Comparison of ENCODE assay signal across 1 cellular context in the genomic region with DNA sequence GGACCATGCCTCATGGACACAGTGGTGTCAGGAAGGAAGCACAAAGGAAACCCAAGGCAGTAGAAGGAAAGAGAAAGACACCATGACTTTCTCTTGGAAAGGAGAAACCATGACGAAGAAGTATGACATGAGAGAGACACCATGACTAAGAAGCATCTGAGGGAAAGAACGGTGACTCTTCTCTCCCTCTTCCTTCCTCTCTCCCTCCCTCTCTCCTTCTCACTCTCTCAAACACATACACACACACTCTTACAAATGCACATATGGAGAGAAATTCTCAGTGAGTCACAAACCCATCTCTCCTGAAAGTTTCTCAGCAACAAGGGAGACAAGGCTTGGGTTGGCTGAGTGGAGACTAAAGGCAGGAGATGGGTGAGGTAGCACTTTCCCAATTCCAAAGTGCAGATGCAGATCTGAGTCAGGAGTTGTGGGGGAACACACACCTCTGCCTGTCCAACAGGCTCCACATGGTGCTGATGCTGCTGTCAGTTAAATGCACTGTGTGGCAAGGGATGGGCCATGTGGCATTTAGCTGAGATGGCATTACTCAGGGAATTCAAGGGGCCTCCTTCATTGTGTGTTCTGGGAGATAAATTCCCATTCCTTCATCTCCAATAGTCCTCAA.
TF ChIP-seq lines count a peak whose summit lies in the region.

No MANE protein-coding gene starts in this region.

TF ChIP-seq in HepG2, 621 proteins besides CTCF, POLR2A, EP300 and RAD21:
- TF ChIP-seq CREB1 (IDR thresholded peaks at IDR 0.05) (peak; percentile 47; the same call in 1 of the 2 replicates), CREB1 (CRISPR knock-in tag; IDR thresholded peaks at IDR 0.05) (no peak), MAFK (conservative IDR thresholded peaks at IDR 0.05 in 1 of 2, IDR thresholded peaks at IDR 0.05 in 1 of 2; ENCODE audit: low read length in 2 of 2) (peak in 1 of 2 experiments; percentile 36; a peak in 1 of 4 replicates), ZNF335 (CRISPR knock-in tag; IDR thresholded peaks at IDR 0.05) (no peak), PPARG (CRISPR knock-in tag; conservative IDR thresholded peaks at IDR 0.05) (no peak), ETV6 (CRISPR knock-in tag; conservative IDR thresholded peaks at IDR 0.05) (no peak)
